8 cellular contexts compared by ENCODE assay signal in genomic region chr13:42048323-42048624, GRCh38. TPM values are rescaled to one million over a fixed set of nuclear protein-coding genes. Genes with fewer than 3 reads are reported as not detected.
DNase-seq lines count a peak whose midpoint lies in the region; ATAC-seq and TF ChIP-seq lines count a peak whose summit lies in the region.

No MANE protein-coding gene starts in this region.

- H3K27me3 ChIP-seq in CD4-positive, CD25-positive, alpha-beta regulatory T cell (ENCODE audit: control insufficient read depth, insufficient read depth, low read length) = no peaks in the 10 kb centered on the region
- H3K27me3 ChIP-seq in vagina = no peaks in the 10 kb centered on the region

- peak overlapping the region; percentile 85 to 95 (median 93) for H3K4me3 Mint-ChIP-seq in CD4-positive, CD25-positive, alpha-beta regulatory T cell
- peak overlapping the region; percentile 89 for H3K4me3 Mint-ChIP-seq in central memory CD8-positive, alpha-beta T cell

- intact Hi-C loops in vagina (cut with DNase I) = no loop called here

- no peak for TF ChIP-seq CTCF in LNCaP clone FGC (IDR thresholded peaks at IDR 0.05; ENCODE audit: control insufficient read depth, extremely low read depth, insufficient read depth)
- TF ChIP-seq CTCF in vagina (IDR thresholded peaks at IDR 0.05) = no peak

- ATAC-seq in CD4-positive, CD25-positive, alpha-beta regulatory T cell (ENCODE audit: low read depth in 2 of 2) = peak; percentile 37 to 38
- ATAC-seq in GM21528 (IDR thresholded peaks at IDR 0.05; ENCODE audit: low FRiP score, unreplicated experiment) = peak; percentile 36
- ATAC-seq in central memory CD8-positive, alpha-beta T cell (replicated peaks; ENCODE audit: extremely low read depth, poor library complexity, severe bottlenecking) = peak; percentile 49

- DNase-seq in CD4-positive, CD25-positive, alpha-beta regulatory T cell = peak in 2 of 3 donors; percentile 25 to 48
- DNase-seq in LNCaP clone FGC (ENCODE audit: low read depth) = no peak
- no peak for DNase-seq in central memory CD8-positive, alpha-beta T cell (ENCODE audit: low spot score in 2 of 2)
- no peak for DNase-seq in vagina (ENCODE audit: extremely low spot score in 2 of 2)
- DNase-seq in NOMO-1 treated with DMSO at 0.1 percent for 48 hours (lab: John Stamatoyannopoulos, UW; ENCODE audit: unreplicated experiment) = no peak
- DNase-seq in NCI-H187 (lab: John Stamatoyannopoulos, UW) = no peak

- H3K9me3 Mint-ChIP-seq in CD4-positive, CD25-positive, alpha-beta regulatory T cell = no peaks in the 10 kb centered on the region
- H3K9me3 Mint-ChIP-seq in central memory CD8-positive, alpha-beta T cell = no peaks in the 10 kb centered on the region

- H3K27me3 Mint-ChIP-seq in CD4-positive, CD25-positive, alpha-beta regulatory T cell = no peaks in the 10 kb centered on the region
- no peaks in the 10 kb centered on the region for H3K27me3 Mint-ChIP-seq in central memory CD8-positive, alpha-beta T cell

- H3K4me3 ChIP-seq in CD4-positive, CD25-positive, alpha-beta regulatory T cell (ENCODE audit: low read depth, low read length) = peak overlapping the region; percentile 50
- peak overlapping the region; percentile 75 for H3K4me3 ChIP-seq in LNCaP clone FGC (ENCODE audit: low read depth, low read length)
- peak overlapping the region; percentile 73 for H3K4me3 ChIP-seq in mesodermal cell (ENCODE audit: extremely low read depth, insufficient read depth, low read length, poor library complexity, severe bottlenecking)
- peak overlapping the region; percentile 70 to 84 for H3K4me3 ChIP-seq in vagina

- H3K4me1 Mint-ChIP-seq in CD4-positive, CD25-positive, alpha-beta regulatory T cell = peaks cover 10 to 59% (median 31%) of the 10 kb centered on the region in 4 donors
- peaks cover 8% of the 10 kb centered on the region for H3K4me1 Mint-ChIP-seq in central memory CD8-positive, alpha-beta T cell

- peaks cover 17% of the 10 kb centered on the region for H3K4me1 ChIP-seq in CD4-positive, CD25-positive, alpha-beta regulatory T cell (ENCODE audit: control insufficient read depth, insufficient read depth, low read length, poor library complexity, severe bottlenecking)
- H3K4me1 ChIP-seq in mesodermal cell (ENCODE audit: control insufficient read depth, insufficient read depth, low read length, poor library complexity, severe bottlenecking) = no peaks in the 10 kb centered on the region
- peaks cover 17% of the 10 kb centered on the region for H3K4me1 ChIP-seq in vagina

- H3K36me3 ChIP-seq in CD4-positive, CD25-positive, alpha-beta regulatory T cell (ENCODE audit: control insufficient read depth, insufficient read depth, low read length) = no peaks in the 10 kb centered on the region
- H3K36me3 ChIP-seq in mesodermal cell (ENCODE audit: control insufficient read depth, insufficient read depth, low read length) = peaks cover 13% of the 10 kb centered on the region
- no peaks in the 10 kb centered on the region for H3K36me3 ChIP-seq in vagina

- no peaks in the 10 kb centered on the region for H3K9me3 ChIP-seq in CD4-positive, CD25-positive, alpha-beta regulatory T cell (ENCODE audit: control insufficient read depth in 2 of 2, low read length in 2 of 2)
- H3K9me3 ChIP-seq in mesodermal cell (ENCODE audit: control insufficient read depth, low read length) = no peaks in the 10 kb centered on the region
- no peaks in the 10 kb centered on the region for H3K9me3 ChIP-seq in vagina

- H3K36me3 Mint-ChIP-seq in CD4-positive, CD25-positive, alpha-beta regulatory T cell = peaks cover 4% of the 10 kb centered on the region
- no peaks in the 10 kb centered on the region for H3K36me3 Mint-ChIP-seq in central memory CD8-positive, alpha-beta T cell (ENCODE audit: insufficient read depth)

- no peak for TF ChIP-seq POLR2A in vagina (IDR thresholded peaks at IDR 0.05)

- H3K27ac ChIP-seq in CD4-positive, CD25-positive, alpha-beta regulatory T cell (ENCODE audit: insufficient read depth, low read length, poor library complexity, severe bottlenecking) = peak overlapping the region; percentile 61
- H3K27ac ChIP-seq in mesodermal cell (ENCODE audit: low read depth, low read length, severe bottlenecking) (peak overlapping the region; percentile 81), vagina (peak overlapping the region; percentile 92)

- peak overlapping the region; percentile 63 to 95 (median 94) for H3K27ac Mint-ChIP-seq in CD4-positive, CD25-positive, alpha-beta regulatory T cell
- H3K27ac Mint-ChIP-seq in central memory CD8-positive, alpha-beta T cell (ENCODE audit: low read depth) = peak overlapping the region; percentile 68

- 0 to 4% methylated on average over 12 to 22 of the region's 24 CpGs for WGBS in mesodermal cell (ENCODE audit: insufficient coverage in 2 of 2), 2 experiments

RNA-seq across cellular contexts. Expression of gene DGKH, which starts 0.2 kb away (rescaled TPM):
- total RNA-seq in CD4-positive, CD25-positive, alpha-beta regulatory T cell = 22.4 TPM
- polyA plus RNA-seq in CD4-positive, CD25-positive, alpha-beta regulatory T cell = 1 to 10 TPM; 1.2 to 3.1 (median 2.3) TPM
- 5.2 TPM for polyA plus RNA-seq in mesodermal cell (2013, experiment 1 of 2)
- polyA plus RNA-seq in mesodermal cell (2013, experiment 2 of 2) = 3.9 TPM
- total RNA-seq in vagina = 29.7 TPM

Comparison
In these comparisons a context has a peak if more than half of its experiments do, and no peak if none do; other contexts are left out.
1. DNase-seq: peak in CD4-positive, CD25-positive, alpha-beta regulatory T cell (2 of 3); none in LNCaP clone FGC (single experiment), central memory CD8-positive, alpha-beta T cell (0 of 2), vagina (0 of 2), NOMO-1 treated with DMSO at 0.1 percent for 48 hours (single experiment) and NCI-H187 (0 of 2).
2. Peak in every context shown above with its lines, with median percentiles within 50 percentile points of each other: ATAC-seq, H3K27ac ChIP-seq and H3K4me3 ChIP-seq.